In the genomic region with DNA sequence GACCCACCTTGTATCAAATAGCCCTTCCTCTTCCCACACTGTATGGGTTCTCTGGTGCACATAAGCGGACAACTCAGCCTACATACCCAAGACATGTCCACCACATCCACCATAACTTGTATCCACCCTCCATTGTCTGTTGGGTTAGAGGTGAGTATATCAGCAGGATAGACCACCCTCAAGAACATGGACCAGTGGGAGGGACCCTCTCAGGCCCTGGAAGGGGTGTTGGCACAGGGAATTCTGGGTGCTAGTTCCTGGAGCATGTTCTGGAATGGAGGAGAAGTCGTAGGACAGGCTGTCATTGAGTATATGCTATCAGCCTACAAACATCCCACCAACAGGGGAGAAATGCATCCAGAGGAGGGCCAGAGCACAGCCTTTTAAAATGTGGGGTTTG, we compare ENCODE assay signal across 18 cellular contexts.
"Had no signal": no experiment of that assay in that cellular context is flagged by ENCODE, and none has a peak within 500 bp of the region (broad histone marks: within the 10 kb centered on the region; RNA-seq: fewer than 3 reads in every experiment).

No MANE protein-coding gene starts in this region.

- H3K4me3 ChIP-seq: esophagus squamous epithelium, lung, psoas muscle, right lobe of liver, spleen, tibial nerve had no signal

- H3K27me3 ChIP-seq: esophagus squamous epithelium, right lobe of liver, spleen, tibial nerve had no signal

- H3K27me3 Mint-ChIP-seq: stimulated activated naive B cell treated with anti-CD40 and anti-IgM and Interleukin-4, amounts not matched to agents 10 μg/mL and 1 μg/mL and 100 μg/mL, for 72 hours had no signal

- H3K9me3 ChIP-seq: esophagus squamous epithelium, psoas muscle, right lobe of liver had no signal

- H3K4me3 Mint-ChIP-seq: immature natural killer cell; natural killer cell; stimulated activated naive B cell treated with anti-CD40 and anti-IgM and Interleukin-4, amounts not matched to agents 10 μg/mL and 1 μg/mL and 100 μg/mL, for 72 hours had no signal

- H3K4me1 ChIP-seq: right lobe of liver had no signal

- H3K27ac ChIP-seq: esophagus squamous epithelium, psoas muscle, right lobe of liver, tibial nerve had no signal

- DNase-seq: activated CD4-positive, alpha-beta T cell treated with anti-CD3 and anti-CD28 coated beads, Interleukin-2, amount 50 U/mL, for 48 hours; activated CD8-positive, alpha-beta memory T cell treated with anti-CD3 and anti-CD28 coated beads, Interleukin-2, amount 50 U/mL, for 4 hours; activated naive CD4-positive, alpha-beta T cell treated with anti-CD3 and anti-CD28 coated beads, Interleukin-2, amount 50 U/mL, for 16 hours; aorta; esophagus squamous epithelium; foreskin fibroblast; glutamatergic neuron; immature natural killer cell; natural killer cell; psoas muscle; right lobe of liver; spleen; stimulated activated CD4-positive, alpha-beta T cell treated with anti-CD3 and anti-CD28 coated beads, Interleukin-1b, Interleukin-23, amount 100 ng/mL, for 48 hours; stimulated activated naive B cell treated with anti-CD40 and anti-IgM and Interleukin-4, amounts not matched to agents 10 μg/mL and 1 μg/mL and 100 μg/mL, for 72 hours had no signal

- H3K27ac Mint-ChIP-seq: activated T-helper 2 cell treated with anti-CD3 and anti-CD28 coated beads, Interferon-gamma antibody, Interleukin-2, Interleukin-4, amounts not matched to agents 10 μg/mL and 5 μg/mL and 100 μg/mL, durations not matched to agents 14 hours and 24 hours and 36 hours; stimulated activated naive B cell treated with anti-CD40 and anti-IgM and Interleukin-4, amounts not matched to agents 10 μg/mL and 1 μg/mL and 100 μg/mL, for 72 hours had no signal

- ATAC-seq: activated CD4-positive, CD25-positive, alpha-beta regulatory T cell treated with anti-CD3 and anti-CD28 coated beads, Interleukin-2, amount 50 U/mL, for 24 hours; stimulated activated naive B cell treated with anti-CD40 and anti-IgM and Interleukin-4, amounts not matched to agents 10 μg/mL and 1 μg/mL and 100 μg/mL, for 72 hours had no signal
